Comparison of ENCODE assay signal across 12 cellular contexts in the genomic region with DNA sequence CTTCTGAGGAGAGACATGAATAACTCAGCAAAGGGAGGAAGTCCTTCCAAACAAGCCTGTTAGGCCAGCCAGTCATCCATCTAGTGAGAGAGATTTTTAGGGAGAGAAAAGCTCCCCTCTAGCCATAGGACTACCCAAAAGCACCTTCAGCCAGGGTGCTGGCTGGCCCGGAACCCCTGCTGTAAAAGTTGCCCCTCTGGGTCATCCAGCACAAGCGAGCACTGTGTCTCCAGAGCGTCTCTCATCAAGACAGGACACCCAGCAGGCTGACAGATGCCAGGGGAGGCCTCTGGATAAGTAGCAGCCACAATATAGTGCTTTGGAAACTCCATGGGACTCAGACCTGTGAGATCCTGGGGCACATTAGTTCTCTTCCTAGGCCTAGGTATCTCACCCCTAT. TPM values are rescaled to one million over a fixed set of nuclear protein-coding genes. Genes with fewer than 3 reads are reported as not detected.
DNase-seq lines count a peak whose midpoint lies in the region; TF ChIP-seq lines count a peak whose summit lies in the region.
"Had no signal": no experiment of that assay in that cellular context is flagged by ENCODE, and none has a peak within 500 bp of the region (broad histone marks: within the 10 kb centered on the region; RNA-seq: fewer than 3 reads in every experiment).

No MANE protein-coding gene starts in this region.

- peak overlapping the region; percentile 95 for H3K27ac Mint-ChIP-seq in progenitor cell of endocrine pancreas

- intact Hi-C loops in A673 (cut with micrococcal nuclease; ENCODE audit: unreplicated experiment), result no loop called here
- intact Hi-C loops in posterior cingulate gyrus (cut with DNase I), result no loop called here

- H3K9me3 Mint-ChIP-seq in progenitor cell of endocrine pancreas (ENCODE audit: low read depth), result no peaks in the 10 kb centered on the region
- H3K9me3 Mint-ChIP-seq: natural killer cell had no signal

- no peaks in the 10 kb centered on the region for H3K9me3 ChIP-seq in A673 (ENCODE audit: low read depth, low read length, poor library complexity, severe bottlenecking)
- H3K9me3 ChIP-seq in esophagus (ENCODE audit: control insufficient read depth in 2 of 2, insufficient read depth in 1 of 2, low read depth in 1 of 2, low read length in 1 of 2), result no peaks in the 10 kb centered on the region

- H3K4me3 Mint-ChIP-seq in progenitor cell of endocrine pancreas (ENCODE audit: low read depth), result no peak overlapping the region
- H3K4me3 Mint-ChIP-seq: natural killer cell had no signal

- BruUV-seq in A673 (replicated peaks; lab: Mats Ljungman, UMichigan), result no TSS peak

- peaks cover 30% of the 10 kb centered on the region for H3K36me3 Mint-ChIP-seq in progenitor cell of endocrine pancreas (ENCODE audit: insufficient read depth)
- H3K36me3 Mint-ChIP-seq: natural killer cell had no signal

- H3K27ac ChIP-seq in A673 (ENCODE audit: low read depth, low read length, poor library complexity, severe bottlenecking) (peak overlapping the region; percentile 73), esophagus (ENCODE audit: low read depth in 2 of 2, low read length in 1 of 2) (peak overlapping the region; percentile 74 to 76)

- 97 to 98% methylated on average over 3 of the region's 3 CpGs for WGBS in esophagus, 2 donors

- H3K27me3 ChIP-seq in A673 (replicated peaks; ENCODE audit: insufficient read depth, low read depth, low read length, poor library complexity) (no peaks in the 10 kb centered on the region), esophagus (ENCODE audit: control insufficient read depth in 1 of 2, insufficient read depth in 2 of 2, low read length in 2 of 2) (no peaks in the 10 kb centered on the region)

- H3K4me1 ChIP-seq in A673 (ENCODE audit: insufficient read depth, low read length, poor library complexity, severe bottlenecking) (peaks cover 89% of the 10 kb centered on the region), esophagus (ENCODE audit: control insufficient read depth in 2 of 2, insufficient read depth in 2 of 2, low read length in 1 of 2) (peaks cover 4 to 20% of the 10 kb centered on the region in 2 donors)

- CTCF ChIA-PET in A673 (lab: Charles Lee), result no interaction called here

- H3K36me3 ChIP-seq in A673 (ENCODE audit: insufficient read depth, low read length, poor library complexity, severe bottlenecking) (peaks cover 46% of the 10 kb centered on the region), esophagus (ENCODE audit: control insufficient read depth in 2 of 2, insufficient read depth in 2 of 2, low read length in 1 of 2) (peaks cover 7 to 22% of the 10 kb centered on the region in 2 donors)

- POLR2A ChIA-PET in A673 (lab: Charles Lee; ENCODE audit: low non-redundant PET), result no interaction called here

- H3K4me3 ChIP-seq in A673 (ENCODE audit: low read depth, low read length, poor library complexity, severe bottlenecking) (no peak overlapping the region), esophagus (ENCODE audit: low read depth in 1 of 2, low read length in 2 of 2) (no peak overlapping the region)

- TF ChIP-seq CTCF in A673 (conservative IDR thresholded peaks at IDR 0.05; ENCODE audit: low read depth, low read length) (no peak), progenitor cell of endocrine pancreas (IDR thresholded peaks at IDR 0.05; ENCODE audit: unreplicated experiment) (no peak)

- H3K27me3 Mint-ChIP-seq in progenitor cell of endocrine pancreas, result no peaks in the 10 kb centered on the region

- no peak for DNase-seq in A673 (ENCODE audit: low spot score)
- DNase-seq in NCI-H69 (lab: John Stamatoyannopoulos, UW), result peak; percentile 67
- DNase-seq in progenitor cell of endocrine pancreas (ENCODE audit: low spot score, unreplicated experiment), result no peak
- no peak for DNase-seq in EL
- no peak for DNase-seq in stimulated activated CD8-positive, alpha-beta memory T cell treated with anti-CD3 and anti-CD28 coated beads, Interleukin-4, amount 100 ng/mL, for 48 hours
- no peak for DNase-seq in posterior cingulate gyrus
- no peak for DNase-seq in amniotic stem cell (lab: John Stamatoyannopoulos, UW)
- DNase-seq: activated T-cell treated with anti-CD3 and anti-CD28 coated beads, Interleukin-2, amount 50 U/mL, for 1 hour; hypothalamus; natural killer cell; NCI-H1417 had no signal

- H3K4me1 Mint-ChIP-seq in progenitor cell of endocrine pancreas (ENCODE audit: low read depth), result peaks cover 44% of the 10 kb centered on the region

RNA-seq across cellular contexts. Expression of a gene that starts 24.5 kb away (rescaled TPM):
- total RNA-seq in A673 (2021) (880 and 1,038 TPM in 2 replicates), progenitor cell of endocrine pancreas (311 and 366 TPM in 2 replicates)
- polyA plus RNA-seq in esophagus, result 1,000 to 10,000 TPM; 1,972 to 2,098 TPM
